ENCODE assay signal across 8 cellular contexts in the genomic region with DNA sequence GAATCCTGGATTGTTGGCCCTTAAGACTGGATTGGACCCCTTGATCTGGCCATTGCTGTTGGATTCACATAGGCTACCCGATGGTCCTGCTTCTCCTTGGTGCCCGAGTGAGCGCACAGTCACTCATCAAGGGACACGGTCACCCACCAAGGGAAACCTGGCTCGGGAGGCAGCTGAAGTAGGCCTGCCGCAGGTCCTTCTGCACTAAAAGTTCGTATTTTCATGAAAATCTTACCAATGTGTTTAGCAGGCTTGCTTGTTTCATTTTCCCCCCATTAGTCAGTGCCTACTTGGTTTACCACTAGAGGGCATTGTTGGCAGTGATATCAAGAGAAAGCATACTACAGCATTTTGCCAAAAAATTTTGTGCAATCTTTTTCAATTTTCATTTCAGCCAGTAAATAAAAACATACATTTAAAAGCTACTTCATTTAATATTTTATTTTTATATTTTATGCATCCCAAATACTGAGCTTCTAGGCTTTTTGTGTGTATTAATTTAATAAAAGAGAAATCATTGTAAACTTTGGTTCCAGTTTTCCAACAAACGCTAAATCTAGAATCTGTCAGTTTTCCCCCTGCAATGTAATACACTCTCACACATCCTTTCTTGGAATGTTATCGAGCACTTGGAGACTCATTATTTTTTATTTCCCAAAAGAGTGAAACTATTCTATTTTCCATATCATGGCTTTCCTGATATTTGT.
A peak's percentile ranks its signal among the peaks of the same experiment; 100 is the strongest.
DNase-seq lines count a peak whose midpoint lies in the region; ATAC-seq, FAIRE-seq and TF ChIP-seq lines count a peak whose summit lies in the region.

No MANE protein-coding gene starts in this region.

- no peaks in the 10 kb centered on the region for H3K36me3 ChIP-seq in BE2C

- DNase-seq in BE2C (peak; percentile 41), GM12891 (ENCODE audit: insufficient read length, low spot score) (no peak), NCI-H748 (lab: John Stamatoyannopoulos, UW; ENCODE audit: unreplicated experiment) (peak; percentile 44), left cardiac atrium (no peak), putamen (ENCODE audit: low spot score) (peak; percentile 66)
- peak; percentile 4 for DNase-seq in activated naive CD8-positive, alpha-beta T cell treated with anti-CD3 and anti-CD28 coated beads, Interleukin-2, amount 50 U/mL, for 16 hours (ENCODE audit: low read depth, low spot score)

- TF ChIP-seq POLR2A in GM12891 (IDR thresholded peaks at IDR 0.05; ENCODE audit: low read depth, low read length), result no peak

- peak overlapping the region; percentile 53 for H3K4me3 ChIP-seq in BE2C (ENCODE audit: low read depth, low read length)

- H3K27me3 ChIP-seq in BE2C, result no peaks in the 10 kb centered on the region

- TF ChIP-seq CTCF in BE2C (IDR thresholded peaks at IDR 0.05; ENCODE audit: low read depth, low read length), result peak; percentile 94

- H3K9me3 ChIP-seq in BE2C, result no peaks in the 10 kb centered on the region

- peak; percentile 71 for ATAC-seq in HG03342 (IDR thresholded peaks at IDR 0.05; ENCODE audit: unreplicated experiment)
- ATAC-seq in left cardiac atrium, result peak; percentile 74 to 84
- no peak for ATAC-seq in GM18511 (IDR thresholded peaks at IDR 0.05; ENCODE audit: unreplicated experiment)

- H3K4me1 ChIP-seq in BE2C, result no peaks in the 10 kb centered on the region; the same call in 1 of the 2 replicates

- FAIRE-seq in GM12891 (lab: Jason Lieb, UNC), result peak; percentile 74

- intact Hi-C loops in left cardiac atrium (cut with DNase I), result loop anchor here in 1 of 2 donors (5.0 kb wide), 3 partner anchors 121 to 656 kb away; no protein-coding TSS in a partner anchor

TF ChIP-seq in GM12891, 5 proteins besides CTCF, POLR2A, EP300 and RAD21:
- TF ChIP-seq TAF1 (IDR thresholded peaks at IDR 0.05; ENCODE audit: low read depth, low read length) (no peak), POLR2AphosphoS5 (IDR thresholded peaks at IDR 0.05; ENCODE audit: low read depth, low read length) (no peak), PAX5 (IDR thresholded peaks at IDR 0.05; ENCODE audit: insufficient read depth, low read length, severe bottlenecking) (no peak), POU2F2 (IDR thresholded peaks at IDR 0.05; ENCODE audit: low read depth, low read length) (no peak), SPI1 (IDR thresholded peaks at IDR 0.05; ENCODE audit: low read depth, low read length) (no peak)
TF ChIP-seq in GM12891: peak in this region for 0.

Comparison
In these comparisons a context has a peak if more than half of its experiments do, and no peak if none do; other contexts are left out.
1. DNase-seq: peak in BE2C (single experiment), NCI-H748 (single experiment), activated naive CD8-positive, alpha-beta T cell treated with anti-CD3 and anti-CD28 coated beads, Interleukin-2, amount 50 U/mL, for 16 hours (single experiment) and putamen (single experiment); none in GM12891 (single experiment) and left cardiac atrium (single experiment).